1 cellular context compared by ENCODE assay signal in the genomic region with DNA sequence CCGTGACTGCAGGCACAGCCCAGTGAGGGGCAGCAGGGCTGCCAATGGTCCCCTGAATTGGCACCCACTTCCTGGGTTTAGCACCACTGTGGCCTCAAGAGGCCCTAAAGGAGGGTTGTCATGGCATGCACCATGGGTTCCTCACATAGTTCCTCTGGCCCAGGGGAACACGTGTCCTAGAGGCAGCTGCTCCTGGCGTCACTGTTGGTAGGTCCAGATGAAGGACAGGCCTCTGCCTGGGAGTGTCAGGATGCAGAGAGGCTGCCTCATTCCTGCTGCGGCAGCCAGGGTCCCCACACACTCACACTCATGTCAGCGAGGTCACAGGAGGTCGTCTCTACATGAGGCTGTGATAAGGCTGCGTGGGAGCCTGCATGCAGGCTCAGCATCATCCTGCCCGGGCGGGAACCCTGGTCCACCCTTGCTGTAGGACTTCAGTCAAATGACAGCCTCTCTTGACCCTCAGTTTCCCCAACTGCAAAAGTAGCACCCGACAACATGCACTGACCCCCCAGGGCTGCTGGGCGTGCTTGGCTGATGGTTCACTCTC.
TF ChIP-seq lines count a peak whose summit lies in the region.

No MANE protein-coding gene starts in this region.

TF ChIP-seq in HEK293T, 16 proteins besides CTCF, POLR2A, EP300 and RAD21 (continued from another document):
- TF ChIP-seq NFRKB (IDR thresholded peaks at IDR 0.05) = no peak
- no peak for TF ChIP-seq ELF4 (IDR thresholded peaks at IDR 0.05)
- no peak for TF ChIP-seq SUZ12 (IDR thresholded peaks at IDR 0.05)
- TF ChIP-seq ARNT (IDR thresholded peaks at IDR 0.05) = no peak
- TF ChIP-seq L3MBTL2 (conservative IDR thresholded peaks at IDR 0.05) = no peak
- TF ChIP-seq FOXA1 (IDR thresholded peaks at IDR 0.05) = no peak
- no peak for TF ChIP-seq BHLHE40 (IDR thresholded peaks at IDR 0.05; ENCODE audit: borderline replicate concordance)
- no peak for TF ChIP-seq HDGF (IDR thresholded peaks at IDR 0.05; ENCODE audit: borderline replicate concordance)
